2 cellular contexts compared by ENCODE assay signal in genomic region chr12:7964659-7965058, GRCh38. TPM values are rescaled to one million over a fixed set of nuclear protein-coding genes. Genes with fewer than 3 reads are reported as not detected.
"Had no signal": no experiment of that assay in that cellular context is flagged by ENCODE, and none has a peak within 500 bp of the region (broad histone marks: within the 10 kb centered on the region; RNA-seq: fewer than 3 reads in every experiment).

No MANE protein-coding gene starts in this region.

RNA-seq across cellular contexts. Expression of gene SLC2A3, which starts 28.7 kb away (rescaled TPM):
- total RNA-seq: HT-29, PC-3 had no signal
